Comparison of ENCODE assay signal across 8 cellular contexts in the genomic region with DNA sequence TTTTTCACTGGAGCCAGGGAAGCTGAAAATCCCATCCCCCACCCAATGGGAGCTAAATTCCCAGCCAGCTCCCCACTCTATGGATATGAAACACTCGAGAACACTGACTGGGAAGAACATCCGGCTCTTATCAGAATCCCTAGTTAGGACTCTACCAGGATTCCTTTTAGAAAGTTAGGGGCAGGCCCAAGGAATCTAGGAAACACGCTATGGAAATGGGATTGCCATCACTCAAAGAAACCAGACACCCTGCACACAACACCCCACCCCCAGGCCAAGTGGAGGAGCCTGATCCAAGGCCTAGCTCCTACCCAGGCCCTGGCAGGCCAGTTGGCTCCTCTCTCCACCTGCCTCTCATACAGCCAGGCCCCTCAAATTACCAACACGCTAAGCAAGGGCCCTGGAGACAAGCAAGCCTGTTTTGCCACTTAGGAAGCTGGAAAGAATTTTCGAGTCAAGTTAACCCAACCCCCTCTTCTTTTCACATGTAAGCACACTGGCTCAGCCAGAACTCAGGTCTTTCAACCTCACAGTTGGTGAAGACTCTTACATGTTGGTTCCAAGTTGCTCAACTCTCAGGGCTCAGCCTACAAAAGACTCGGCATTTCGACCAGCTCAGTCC.
DNase-seq lines count a peak whose midpoint lies in the region; ATAC-seq and TF ChIP-seq lines count a peak whose summit lies in the region.

No MANE protein-coding gene starts in this region.

- peak; percentile 70 for ATAC-seq in left lung
- ATAC-seq in GM21381 (IDR thresholded peaks at IDR 0.05; ENCODE audit: unreplicated experiment) = no peak
- no peak for ATAC-seq in HG03460 (IDR thresholded peaks at IDR 0.05; ENCODE audit: unreplicated experiment)

- H3K36me3 ChIP-seq in left lung (no peaks in the 10 kb centered on the region), thyroid gland (no peaks in the 10 kb centered on the region)

- intact Hi-C loops in left lung (cut with DNase I) (no loop called here), thyroid gland (cut with DNase I) (no loop called here)

- DNase-seq in NCI-H82 (lab: John Stamatoyannopoulos, UW) (peak; percentile 59), NCI-H82 treated with DMSO at 0.1 percent for 48 hours (lab: John Stamatoyannopoulos, UW; ENCODE audit: unreplicated experiment) (no peak), caudate nucleus (lab: John Stamatoyannopoulos, UW) (peak in 29 of 61 donors; percentile 17 to 58 (median 33)), left lung (peak in 1 of 2 donors; percentile 80), thyroid gland (peak; percentile 84 to 88), GOT3 (lab: John Stamatoyannopoulos, UW) (no peak)

- H3K4me3 ChIP-seq in left lung = peak overlapping the region in 1 of 2 donors; percentile 86
- no peak overlapping the region for H3K4me3 ChIP-seq in thyroid gland (replicated peaks in 1 of 3)

- H3K27me3 ChIP-seq in left lung (no peaks in the 10 kb centered on the region), thyroid gland (no peaks in the 10 kb centered on the region)

- 18 to 31% methylated on average over 6 to 7 of the region's 7 CpGs for WGBS in thyroid gland, 2 donors

- H3K9me3 ChIP-seq in left lung = no peaks in the 10 kb centered on the region
- no peaks in the 10 kb centered on the region for H3K9me3 ChIP-seq in thyroid gland

- TF ChIP-seq CTCF in left lung (IDR thresholded peaks at IDR 0.05) (no peak), thyroid gland (IDR thresholded peaks at IDR 0.05) (no peak)

- peak overlapping the region; percentile 87 for H3K27ac ChIP-seq in caudate nucleus (ENCODE audit: low read depth, low read length)
- peak overlapping the region; percentile 81 to 82 for H3K27ac ChIP-seq in left lung
- peak overlapping the region; percentile 68 to 94 (median 92) for H3K27ac ChIP-seq in thyroid gland

- peak in 1 of 2 donors; percentile 51 for TF ChIP-seq POLR2A in thyroid gland (IDR thresholded peaks at IDR 0.05)

- H3K4me1 ChIP-seq in left lung (peaks cover 61 to 77% of the 10 kb centered on the region in 2 donors), thyroid gland (peaks cover 57 to 62% of the 10 kb centered on the region in 2 donors)

Comparison
In these comparisons a context has a peak if more than half of its experiments do, and no peak if none do; other contexts are left out.
1. DNase-seq: peak in NCI-H82 (single experiment) and thyroid gland (2 of 2); none in NCI-H82 treated with DMSO at 0.1 percent for 48 hours (single experiment) and GOT3 (single experiment).
2. Peak in every context shown above with its lines, with median percentiles within 50 percentile points of each other: H3K27ac ChIP-seq.